7 cellular contexts compared by ENCODE assay signal in genomic region chr17:47694818-47695663, GRCh38. TPM values are rescaled to one million over a fixed set of nuclear protein-coding genes. Genes with fewer than 3 reads are reported as not detected.
A peak's percentile ranks its signal among the peaks of the same experiment; 100 is the strongest.
DNase-seq lines count a peak whose midpoint lies in the region; ATAC-seq and TF ChIP-seq lines count a peak whose summit lies in the region.

No MANE protein-coding gene starts in this region.

- TF ChIP-seq POLR2A in HCT116 (IDR thresholded peaks at IDR 0.05; ENCODE audit: borderline replicate concordance, extremely low read depth, insufficient read depth, insufficient read length) (no peak), GM18505 (IDR thresholded peaks at IDR 0.05; ENCODE audit: borderline replicate concordance, extremely low read depth, insufficient read depth, insufficient read length) (no peak)

- no peak for TF ChIP-seq CTCF in HCT116 (IDR thresholded peaks at IDR 0.05 in 2 of 3, conservative IDR thresholded peaks at IDR 0.05 in 1 of 3; ENCODE audit: borderline replicate concordance in 1 of 3, insufficient read depth in 1 of 3, low read depth in 2 of 3, low read length in 2 of 3)
- TF ChIP-seq CTCF in brain (conservative IDR thresholded peaks at IDR 0.05) = no peak

- TF ChIP-seq RAD21 in HCT116 (IDR thresholded peaks at IDR 0.05; ENCODE audit: low read depth) = no peak

- H4K20me1 ChIP-seq in HCT116 (ENCODE audit: insufficient read depth) = no peaks in the 10 kb centered on the region

- no peak for DNase-seq in HCT116 (ENCODE audit: low read depth, low spot score)
- no peak for DNase-seq in NAMALWA (ENCODE audit: low spot score)

- H3K36me3 ChIP-seq in HCT116 (ENCODE audit: control insufficient read depth in 1 of 2, insufficient read depth in 2 of 2, low read length in 2 of 2) = no peaks in the 10 kb centered on the region
- 0 out of 2 replicates have a peak, but pooled peaks cover 5% of the 10 kb centered on the region for H3K36me3 ChIP-seq in iPS-20b (ENCODE audit: insufficient read depth, low read depth, low read length)
- H3K36me3 ChIP-seq in skeletal muscle tissue (ENCODE audit: control insufficient read depth in 3 of 3, insufficient read depth in 3 of 3, low read length in 3 of 3) = peaks cover 3 to 9% (median 3%) of the 10 kb centered on the region in 3 donors

- H3K36me3 Mint-ChIP-seq in T-helper 1 cell treated with Interleukin-12 subunit alpha and Interleukin-12 subunit beta and Interleukin-4 antibody, amounts not matched to agents 30 μg/mL and 1 μg/mL, for 36 hours (ENCODE audit: low read depth) = peaks cover 2% of the 10 kb centered on the region
- H3K36me3 Mint-ChIP-seq in brain = peaks cover 5% of the 10 kb centered on the region

- peaks cover 26% of the 10 kb centered on the region for H3K4me1 Mint-ChIP-seq in T-helper 1 cell treated with Interleukin-12 subunit alpha and Interleukin-12 subunit beta and Interleukin-4 antibody, amounts not matched to agents 30 μg/mL and 1 μg/mL, for 36 hours (ENCODE audit: low read depth)
- H3K4me1 Mint-ChIP-seq in brain = peaks cover 41% of the 10 kb centered on the region

- H3K4me1 ChIP-seq in HCT116 (ENCODE audit: control insufficient read depth in 1 of 2, insufficient read depth in 2 of 2, low read length in 2 of 2) (peaks cover 23 to 40% of the 10 kb centered on the region in 2 experiments), iPS-20b (ENCODE audit: insufficient read depth, low read length) (peaks cover 16% of the 10 kb centered on the region), skeletal muscle tissue (ENCODE audit: control insufficient read depth in 3 of 3, insufficient read depth in 3 of 3, low read length in 3 of 3) (peaks cover 13 to 24% (median 22%) of the 10 kb centered on the region in 3 donors)

- H3K9me3 ChIP-seq in HCT116 (ENCODE audit: control insufficient read depth in 1 of 2, insufficient read depth in 1 of 2, low read depth in 1 of 2, low read length in 2 of 2) = no peaks in the 10 kb centered on the region
- H3K9me3 ChIP-seq in iPS-20b (ENCODE audit: insufficient read depth, low read depth, low read length) = no peaks in the 10 kb centered on the region
- H3K9me3 ChIP-seq in skeletal muscle tissue (ENCODE audit: control insufficient read depth in 3 of 3, low read length in 3 of 3) = no peaks in the 10 kb centered on the region

- ATAC-seq in HCT116 (peak; percentile 33), GM18505 (IDR thresholded peaks at IDR 0.05; ENCODE audit: unreplicated experiment) (no peak)

- H3K27ac Mint-ChIP-seq in T-helper 1 cell treated with Interleukin-12 subunit alpha and Interleukin-12 subunit beta and Interleukin-4 antibody, amounts not matched to agents 30 μg/mL and 1 μg/mL, for 36 hours = peak overlapping the region; percentile 60
- H3K27ac Mint-ChIP-seq in brain = peak overlapping the region; percentile 86 to 96 (median 92)

- no peaks in the 10 kb centered on the region for H3K9me3 Mint-ChIP-seq in T-helper 1 cell treated with Interleukin-12 subunit alpha and Interleukin-12 subunit beta and Interleukin-4 antibody, amounts not matched to agents 30 μg/mL and 1 μg/mL, for 36 hours
- H3K9me3 Mint-ChIP-seq in brain = no peaks in the 10 kb centered on the region

- no peaks in the 10 kb centered on the region for H3K27me3 Mint-ChIP-seq in T-helper 1 cell treated with Interleukin-12 subunit alpha and Interleukin-12 subunit beta and Interleukin-4 antibody, amounts not matched to agents 30 μg/mL and 1 μg/mL, for 36 hours (ENCODE audit: low read depth)
- H3K27me3 Mint-ChIP-seq in brain = peaks cover 3% of the 10 kb centered on the region

- intact Hi-C loops in HCT116 (cut with micrococcal nuclease) = no loop called here

- H3K9ac ChIP-seq in HCT116 (ENCODE audit: low read length) (peak overlapping the region; percentile 70), iPS-20b (ENCODE audit: low read depth, low read length) (peak overlapping the region; percentile 70; the same call in 1 of the 2 replicates), skeletal muscle tissue (ENCODE audit: low read depth in 1 of 3, low read length in 3 of 3) (peak overlapping the region; percentile 68 to 83 (median 72))

- H3K79me2 ChIP-seq in HCT116 (ENCODE audit: insufficient read depth, low read length) = no peaks in the 10 kb centered on the region

- H3K27me3 ChIP-seq in HCT116 (ENCODE audit: insufficient read depth, low read length) = no peaks in the 10 kb centered on the region
- H3K27me3 ChIP-seq in iPS-20b (ENCODE audit: insufficient read depth, low read length) = no peaks in the 10 kb centered on the region; the same call in 1 of the 2 replicates
- no peaks in the 10 kb centered on the region for H3K27me3 ChIP-seq in skeletal muscle tissue (ENCODE audit: control insufficient read depth in 3 of 3, insufficient read depth in 3 of 3, low read length in 3 of 3)

- CTCF ChIA-PET in HCT116 (lab: Charles Lee) = interaction anchor here (0.6 kb wide), 1 partner anchor 137 kb away, joined by 3 read pairs; the partner anchor contains the start of genes LRRC46 and MRPL10

- H3K27ac ChIP-seq in HCT116 (ENCODE audit: low read depth, low read length) = peak overlapping the region; percentile 23; the same call in 1 of the 2 replicates
- no peak overlapping the region for H3K27ac ChIP-seq in iPS-20b (ENCODE audit: low read length)
- H3K27ac ChIP-seq in skeletal muscle tissue (ENCODE audit: low read depth, low read length) = peak overlapping the region; percentile 73

- H3K4me2 ChIP-seq in HCT116 (ENCODE audit: low read length) = peak overlapping the region; percentile 91

- no peaks in the 10 kb centered on the region for H3K9me2 ChIP-seq in HCT116 (ENCODE audit: insufficient read depth)

- BruUV-seq in HCT116 (replicated peaks; lab: Mats Ljungman, UMichigan) = TSS peak; percentile 26

- RAD21 ChIA-PET in HCT116 (lab: Charles Lee; ENCODE audit: low non-redundant PET in 1 of 2, low total read pairs in 2 of 2, uncharacterized antibody in 2 of 2, unreplicated experiment in 2 of 2) = no interaction called here

- POLR2A ChIA-PET in HCT116 (lab: Charles Lee) = interaction anchor here (1.5 kb wide), 1 partner anchor 11 kb away, joined by 3 read pairs; no protein-coding TSS in a partner anchor

- no peak overlapping the region for H2AFZ ChIP-seq in HCT116 (ENCODE audit: low read depth, low read length, poor library complexity, severe bottlenecking)

- H3K4me3 ChIP-seq in HCT116 (replicated peaks in 1 of 2; ENCODE audit: low read depth in 1 of 2, low read length in 2 of 2) (peak overlapping the region; percentile 62 to 74), iPS-20b (ENCODE audit: low read length) (peak overlapping the region; percentile 94), skeletal muscle tissue (ENCODE audit: low read length in 3 of 3) (peak overlapping the region; percentile 81 to 83 (median 81))

- peak overlapping the region; percentile 80 for H3K4me3 Mint-ChIP-seq in T-helper 1 cell treated with Interleukin-12 subunit alpha and Interleukin-12 subunit beta and Interleukin-4 antibody, amounts not matched to agents 30 μg/mL and 1 μg/mL, for 36 hours
- peak overlapping the region; percentile 89 to 94 (median 90) for H3K4me3 Mint-ChIP-seq in brain

TF ChIP-seq in HCT116, 20 proteins besides CTCF, POLR2A, EP300 and RAD21:
- no peak for TF ChIP-seq SRF (IDR thresholded peaks at IDR 0.05; ENCODE audit: low read depth)
- TF ChIP-seq SIN3A (IDR thresholded peaks at IDR 0.05; ENCODE audit: low read depth) = no peak
- TF ChIP-seq ZBTB33 (IDR thresholded peaks at IDR 0.05; ENCODE audit: extremely low read depth, insufficient replicate concordance, low read length) = no peak
- no peak for TF ChIP-seq EZH2phosphoT487 (IDR thresholded peaks at IDR 0.05; ENCODE audit: borderline replicate concordance)
- no peak for TF ChIP-seq CEBPB (IDR thresholded peaks at IDR 0.05; ENCODE audit: low read depth)
- TF ChIP-seq ELF1 (IDR thresholded peaks at IDR 0.05; ENCODE audit: borderline replicate concordance, low read depth) = no peak
- peak; percentile 38 for TF ChIP-seq TCF7L2 (IDR thresholded peaks at IDR 0.05; ENCODE audit: borderline replicate concordance, extremely low read depth, insufficient read depth, insufficient read length)
- no peak for TF ChIP-seq JUND (IDR thresholded peaks at IDR 0.05)
- TF ChIP-seq ATF3 (IDR thresholded peaks at IDR 0.05) = no peak
- peak; percentile 42; the same call in 1 of the 2 replicates for TF ChIP-seq POLR2AphosphoS5 (IDR thresholded peaks at IDR 0.05; ENCODE audit: low read depth, low read length)
- no peak for TF ChIP-seq CBX3 (IDR thresholded peaks at IDR 0.05; ENCODE audit: low read depth)
- TF ChIP-seq FOSL1 (IDR thresholded peaks at IDR 0.05; ENCODE audit: low read depth) = no peak
- no peak for TF ChIP-seq ZFX (IDR thresholded peaks at IDR 0.05)

RNA-seq across cellular contexts. Expression of gene TBKBP1, which starts 1.1 kb away (rescaled TPM):
- total RNA-seq in HCT116 (2021; ENCODE audit: unreplicated experiment) (12.4 TPM), skeletal muscle tissue (7.8 TPM)
- polyA plus RNA-seq in HCT116 (2012) = 14.0 and 15.6 TPM in 2 replicates
- 10.2 TPM for polyA plus RNA-seq in brain (ENCODE audit: insufficient read depth, low read depth, low replicate concordance)

RNA-seq across cellular contexts. Expression of gene TBX21, which starts 38.0 kb away (rescaled TPM):
- total RNA-seq in HCT116 (2021; ENCODE audit: unreplicated experiment) (0.20 TPM), skeletal muscle tissue (not detected)
- not detected in 2 replicates for polyA plus RNA-seq in HCT116 (2012)
- not detected for polyA plus RNA-seq in brain (ENCODE audit: insufficient read depth, low read depth, low replicate concordance)

RNA-seq across cellular contexts. Expression of gene KPNB1, which starts 45.3 kb away (rescaled TPM):
- total RNA-seq in HCT116 (2021; ENCODE audit: unreplicated experiment) (526 TPM), skeletal muscle tissue (119 TPM)
- 233 and 294 TPM in 2 replicates for polyA plus RNA-seq in HCT116 (2012)
- polyA plus RNA-seq in brain (ENCODE audit: insufficient read depth, low read depth, low replicate concordance) = 184 TPM
